23 cellular contexts compared by ENCODE assay signal in genomic region chr2:103898561-103898960, GRCh38.
"Had no signal": no experiment of that assay in that cellular context is flagged by ENCODE, and none has a peak within 500 bp of the region (broad histone marks: within the 10 kb centered on the region; RNA-seq: fewer than 3 reads in every experiment).

No MANE protein-coding gene starts in this region.

- H3K9ac ChIP-seq: SK-N-SH had no signal

- H3K27ac Mint-ChIP-seq: activated CD8-positive, alpha-beta T cell treated with anti-CD3 and anti-CD28 coated beads, Interleukin-2, amount 10 ng/mL, durations not matched to agents 7 days and 5 days; activated naive CD4-positive, alpha-beta T cell treated with anti-CD3 and anti-CD28 coated beads for 36 hours; activated naive CD8-positive, alpha-beta T cell had no signal

- H3K9me3 ChIP-seq: SJCRH30, SK-N-SH had no signal

- H3K4me2 ChIP-seq: SK-N-SH had no signal

- H3K36me3 Mint-ChIP-seq: activated naive CD8-positive, alpha-beta T cell had no signal

- H3K27ac ChIP-seq: RWPE1, SJCRH30, WERI-Rb-1 had no signal

- ATAC-seq: activated CD4-positive, CD25-positive, alpha-beta regulatory T cell treated with anti-CD3 and anti-CD28 coated beads, Interleukin-2, amount 50 U/mL, for 24 hours; activated CD8-positive, alpha-beta T cell treated with anti-CD3 and anti-CD28 coated beads, Interleukin-2, amount 10 ng/mL, durations not matched to agents 7 days and 5 days; activated T-cell treated with anti-CD3 and anti-CD28 coated beads, Interleukin-2, amount 50 U/mL, for 4 hours had no signal

- H3K27me3 Mint-ChIP-seq: activated naive CD8-positive, alpha-beta T cell had no signal

- H3K36me3 ChIP-seq: SJCRH30, WERI-Rb-1 had no signal

- H3K4me3 Mint-ChIP-seq: activated CD8-positive, alpha-beta T cell treated with anti-CD3 and anti-CD28 coated beads, Interleukin-2, amount 10 ng/mL, durations not matched to agents 7 days and 5 days; activated naive CD4-positive, alpha-beta T cell treated with anti-CD3 and anti-CD28 coated beads for 36 hours; activated naive CD8-positive, alpha-beta T cell; activated T-cell treated with anti-CD3 and anti-CD28 coated beads, Interleukin-2, amount 50 U/mL, for 4 hours had no signal

- H3K4me3 ChIP-seq: SJCRH30 had no signal

- H3K4me1 ChIP-seq: SJCRH30 had no signal

- DNase-seq: activated CD4-positive, alpha-beta T cell treated with anti-CD3 and anti-CD28 coated beads for 48 hours; activated CD4-positive, alpha-beta T cell treated with anti-CD3 and anti-CD28 coated beads, Interleukin-2, amount 50 U/mL, for 4 hours; activated CD8-positive, alpha-beta T cell treated with anti-CD3 and anti-CD28 coated beads, Interleukin-2, amount 10 ng/mL, durations not matched to agents 7 days and 5 days; activated effector memory CD4-positive, alpha-beta T cell treated with anti-CD3 and anti-CD28 coated beads, Interleukin-2, amount 50 U/mL, for 16 hours; activated naive CD4-positive, alpha-beta T cell treated with anti-CD3 and anti-CD28 coated beads for 36 hours; activated T-cell treated with anti-CD3 and anti-CD28 coated beads, Interleukin-2, amount 50 U/mL, for 4 hours; amygdala; KG1; NCI-H1048; NCI-H146; NCI-H187 treated with DMSO at 0.1 percent for 48 hours; NCI-H2081 treated with DMSO at 0.1 percent for 48 hours; NCI-H510A; NCI-H526 treated with DMSO at 0.1 percent for 48 hours; NCI-H82; Right ventricle myocardium superior; SJCRH30; SK-N-SH; T-helper 1 cell; WERI-Rb-1 had no signal
